ENCODE assay signal across 33 cellular contexts in genomic region chr15:49062900-49063299, GRCh38.
"Had no signal": no experiment of that assay in that cellular context is flagged by ENCODE, and none has a peak within 500 bp of the region (broad histone marks: within the 10 kb centered on the region; RNA-seq: fewer than 3 reads in every experiment).

No MANE protein-coding gene starts in this region.

- H3K4me1 ChIP-seq: body of pancreas, esophagus muscularis mucosa, foreskin keratinocyte, prostate gland, sigmoid colon, thyroid gland, upper lobe of right lung had no signal

- H3K36me3 ChIP-seq: adrenal gland, esophagus muscularis mucosa, prostate gland, sigmoid colon, thyroid gland, upper lobe of right lung had no signal

- H3K9me3 ChIP-seq: adrenal gland, body of pancreas, esophagus muscularis mucosa, prostate gland, sigmoid colon, thyroid gland, upper lobe of right lung had no signal

- H3K4me3 ChIP-seq: adrenal gland, body of pancreas, esophagus muscularis mucosa, prostate gland, sigmoid colon, smooth muscle cell, thyroid gland, upper lobe of right lung had no signal

- ATAC-seq: activated CD4-positive, CD25-positive, alpha-beta regulatory T cell treated with anti-CD3 and anti-CD28 coated beads, Interleukin-2, amount 50 U/mL, for 24 hours; body of pancreas; foreskin keratinocyte; left ventricle myocardium superior; naive thymus-derived CD8-positive, alpha-beta T cell; stimulated activated memory B cell treated with anti-CD40 and anti-IgM and Interleukin-4, amounts not matched to agents 10 μg/mL and 1 μg/mL and 100 μg/mL, for 72 hours; stimulated activated naive CD8-positive, alpha-beta T cell treated with anti-CD3 and anti-CD28 coated beads, Interleukin-15, amount 100 ng/mL, for 72 hours had no signal

- FAIRE-seq: colon, islet of Langerhans had no signal

- DNase-seq: activated CD4-positive, alpha-beta memory T cell treated with anti-CD3 and anti-CD28 coated beads for 36 hours; activated CD4-positive, alpha-beta T cell treated with anti-CD3 and anti-CD28 coated beads, Interleukin-2, amount 10 ng/mL, durations not matched to agents 24 days and 14 days; activated CD8-positive, alpha-beta memory T cell treated with anti-CD3 and anti-CD28 coated beads, Interleukin-2, amount 50 U/mL, for 4 hours; activated effector memory CD4-positive, alpha-beta T cell treated with anti-CD3 and anti-CD28 coated beads, Interleukin-2, amount 50 U/mL, for 16 hours; activated naive CD4-positive, alpha-beta T cell treated with anti-CD3 and anti-CD28 coated beads for 36 hours; activated naive CD8-positive, alpha-beta T cell treated with anti-CD3 and anti-CD28 coated beads for 36 hours; activated T-cell treated with anti-CD3 and anti-CD28 coated beads, Interleukin-2, amount 50 U/mL, for 1 hour; aorta; dermis blood vessel endothelial cell; effector CD4-positive, alpha-beta T cell; foreskin keratinocyte; left ventricle myocardium superior; midbrain; naive thymus-derived CD8-positive, alpha-beta T cell; retina; sigmoid colon; stimulated activated CD4-positive, alpha-beta T cell treated with anti-CD3 and anti-CD28 coated beads, Interleukin-1b, Interleukin-23, amount 100 ng/mL, for 48 hours; stimulated activated CD4-positive, alpha-beta T cell treated with anti-CD3 and anti-CD28 coated beads, Interleukin-4, amount 100 ng/mL, for 4 hours; stimulated activated CD8-positive, alpha-beta memory T cell treated with anti-CD3 and anti-CD28 coated beads, Interleukin-4, amount 100 ng/mL, for 48 hours; stimulated activated naive CD8-positive, alpha-beta T cell treated with anti-CD3 and anti-CD28 coated beads, Interleukin-15, amount 100 ng/mL, for 72 hours; T-helper 1 cell; upper lobe of right lung had no signal

- H3K27me3 ChIP-seq: adrenal gland, body of pancreas, sigmoid colon, thyroid gland, upper lobe of right lung had no signal

- H3K27ac ChIP-seq: adrenal gland, body of pancreas, esophagus muscularis mucosa, foreskin keratinocyte, prostate gland, sigmoid colon, thyroid gland, upper lobe of right lung, VCaP had no signal

- H3K4me2 ChIP-seq: smooth muscle cell had no signal
